8 cellular contexts compared by ENCODE assay signal in genomic region chr17:44066204-44066930, GRCh38. TPM values are rescaled to one million over a fixed set of nuclear protein-coding genes. Genes with fewer than 3 reads are reported as not detected.
DNase-seq lines count a peak whose midpoint lies in the region; ATAC-seq, FAIRE-seq and TF ChIP-seq lines count a peak whose summit lies in the region.

Gene LSM12 (minus strand): TSS chr17:44066671. CDS start chr17:44066587, 84 bp downstream.

- intact Hi-C loops in kidney (cut with DNase I) = no loop called here

- peaks cover 3 to 12% of the 10 kb centered on the region in 2 donors for H3K4me1 ChIP-seq in kidney (ENCODE audit: control insufficient read depth in 1 of 2, insufficient read depth in 1 of 2, low read depth in 1 of 2, low read length in 2 of 2)

- ATAC-seq in GM19023 (IDR thresholded peaks at IDR 0.05; ENCODE audit: unreplicated experiment) (peak; percentile 48), HG03354 (IDR thresholded peaks at IDR 0.05; ENCODE audit: poor library complexity, severe bottlenecking, unreplicated experiment) (peak; percentile 70)

- H3K27ac ChIP-seq in kidney (ENCODE audit: low read depth in 2 of 2, low read length in 2 of 2) = peak within 1 kb of the TSS; percentile 92 to 95

- CTCF ChIA-PET in AG04449 (lab: Yijun Ruan, JAX) = interaction anchor here (0.9 to 2.5 kb wide), 7 partner anchors 8 to 123 kb away, joined by 3 to 10 read pairs (median 3); partner anchors contain the start of gene HDAC5

- POLR2A ChIA-PET in AG04449 (lab: Yijun Ruan, JAX) = interaction anchor here (0.6 to 1.5 kb wide), 7 partner anchors 11 to 158 kb away, joined by 3 to 5 read pairs (median 3); partner anchors contain the start of gene HDAC5

- peak within 1 kb of the TSS; percentile 74 to 80 for H3K9ac ChIP-seq in kidney (ENCODE audit: low read length in 2 of 2)

- peaks cover 2 to 14% of the 10 kb centered on the region in 2 donors for H3K36me3 ChIP-seq in kidney (ENCODE audit: control insufficient read depth in 1 of 2, insufficient read depth in 2 of 2, low read length in 2 of 2)

- TF ChIP-seq CTCF in AG04449 (IDR thresholded peaks at IDR 0.05; ENCODE audit: insufficient read depth, low read length, missing control alignments) = no peak
- no peak for TF ChIP-seq CTCF in kidney (IDR thresholded peaks at IDR 0.05; ENCODE audit: borderline replicate concordance, extremely low read depth, insufficient read depth)

- H3K9me3 ChIP-seq in kidney (ENCODE audit: control insufficient read depth in 1 of 2, low read length in 2 of 2) = no peaks in the 10 kb centered on the region

- FAIRE-seq in kidney (lab: Jason Lieb, UNC) = no peak

- H3K4me3 ChIP-seq in AG04449 (ENCODE audit: low read depth, low read length) (peak within 1 kb of the TSS; percentile 66), kidney (ENCODE audit: low read length in 2 of 2) (peak within 1 kb of the TSS; percentile 71 to 84)

- DNase-seq in AG04449 (ENCODE audit: low read depth, low spot score) = peak; percentile 19
- peak; percentile 77 for DNase-seq in NCI-H446 treated with DMSO at 0.1 percent for 48 hours (lab: John Stamatoyannopoulos, UW)
- peak; percentile 83 for DNase-seq in activated CD4-positive, alpha-beta T cell treated with anti-CD3 and anti-CD28 coated beads for 1 hour
- peak; percentile 88 for DNase-seq in cerebellar cortex (ENCODE audit: low spot score)
- DNase-seq in kidney = peak; percentile 96
- peak; percentile 84 to 90 (median 89) for DNase-seq in stimulated activated CD4-positive, alpha-beta T cell treated with anti-CD3 and anti-CD28 coated beads, Interleukin-12 subunit alpha, Interleukin-12 subunit beta, amount 100 ng/mL, for 48 hours (ENCODE audit: low read depth in 2 of 3, low spot score in 1 of 3)

RNA-seq across cellular contexts. Expression of gene LSM12, which starts in this region (rescaled TPM):
- total RNA-seq in kidney = 47.6 TPM
- 29.0 TPM for polyA plus RNA-seq in kidney (ENCODE audit: insufficient read depth, low read depth, low replicate concordance)

Comparison
In these comparisons a context has a peak if more than half of its experiments do, and no peak if none do; other contexts are left out.
1. Peak in every context shown above with its lines: DNase-seq, ATAC-seq, H3K4me3 ChIP-seq and H3K27ac ChIP-seq.
2. DNase-seq: peak in every context shown above with its lines; median percentile 96 in kidney; 89 in stimulated activated CD4-positive, alpha-beta T cell treated with anti-CD3 and anti-CD28 coated beads, Interleukin-12 subunit alpha, Interleukin-12 subunit beta, amount 100 ng/mL, for 48 hours; 88 in cerebellar cortex; 83 in activated CD4-positive, alpha-beta T cell treated with anti-CD3 and anti-CD28 coated beads for 1 hour; 77 in NCI-H446 treated with DMSO at 0.1 percent for 48 hours; 19 in AG04449.